8 cellular contexts compared by ENCODE assay signal in the genomic region with DNA sequence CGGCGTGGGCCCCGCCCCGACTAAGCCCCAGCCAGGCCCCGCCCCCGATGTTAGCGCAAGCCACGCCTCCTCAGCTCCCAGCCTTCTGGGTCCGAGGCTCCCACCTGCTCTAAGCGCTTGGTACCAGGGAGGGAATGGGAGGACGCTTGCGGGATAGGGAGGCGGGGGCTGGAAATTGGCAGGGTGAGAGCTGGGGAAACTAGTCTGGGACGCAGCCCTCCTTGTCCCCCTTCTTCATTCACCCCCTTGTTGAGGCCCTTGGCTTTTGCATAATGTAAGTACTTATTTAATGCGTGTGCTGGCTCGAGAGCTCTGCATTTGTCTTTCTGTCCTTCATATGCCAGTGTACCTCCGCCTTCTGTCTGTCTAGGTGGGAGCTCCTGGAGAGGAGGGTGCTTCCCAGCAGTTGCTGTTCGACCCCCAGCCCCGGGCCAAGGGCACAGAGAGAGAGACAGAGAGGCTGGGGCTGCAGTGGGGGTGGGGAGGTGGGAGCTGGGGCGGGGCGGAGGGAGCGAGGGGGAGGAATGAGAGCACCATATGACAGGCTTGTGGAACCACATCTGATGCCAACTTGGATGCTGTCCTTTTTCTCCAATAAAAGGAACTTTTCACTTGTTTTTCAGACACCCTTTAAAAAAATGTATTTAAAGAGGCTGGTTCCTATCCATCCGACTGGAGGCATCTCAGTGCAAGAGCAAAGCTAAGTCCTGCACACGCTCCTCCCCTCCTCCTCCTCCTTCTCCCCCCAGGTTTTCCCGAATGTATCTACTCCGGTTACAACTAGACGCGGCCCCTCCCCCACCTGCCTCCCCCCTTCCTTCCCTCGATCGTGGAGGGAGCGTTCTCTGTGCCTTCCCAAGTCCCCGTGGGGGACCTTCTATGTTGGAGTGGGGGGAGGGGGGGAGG. TPM values are rescaled to one million over a fixed set of nuclear protein-coding genes. Genes with fewer than 3 reads are reported as not detected.
A peak's percentile ranks its signal among the peaks of the same experiment; 100 is the strongest.
DNase-seq lines count a peak whose midpoint lies in the region; ATAC-seq and FAIRE-seq lines count a peak whose summit lies in the region.

No MANE protein-coding gene starts in this region.

- peak overlapping the region; percentile 6 for H2AFZ ChIP-seq in neuron (ENCODE audit: low read depth, low read length)

- peak overlapping the region; percentile 50 for H3K4me3 ChIP-seq in SJCRH30
- peak overlapping the region; percentile 50 for H3K4me3 ChIP-seq in neuron (ENCODE audit: low read length)

- peak; percentile 63 for ATAC-seq in GM21367 (IDR thresholded peaks at IDR 0.05; ENCODE audit: unreplicated experiment)

- H3K27me3 ChIP-seq in SJCRH30 (0 out of 2 replicates have a peak, but pooled peaks cover 6% of the 10 kb centered on the region), neuron (ENCODE audit: insufficient read depth, low read length) (no peaks in the 10 kb centered on the region)

- 0 out of 2 replicates have a peak, but pooled peaks cover 3% of the 10 kb centered on the region for H3K4me1 ChIP-seq in SJCRH30
- peaks cover 20% of the 10 kb centered on the region for H3K4me1 ChIP-seq in neuron (ENCODE audit: insufficient read depth, low read length)

- no peaks in the 10 kb centered on the region for H3K36me3 ChIP-seq in SJCRH30
- no peaks in the 10 kb centered on the region for H3K36me3 ChIP-seq in neuron (ENCODE audit: insufficient read depth, low read length)

- DNase-seq in CD1c-positive myeloid dendritic cell (ENCODE audit: extremely low spot score) (peak; percentile 58), Kasumi-1 (lab: John Stamatoyannopoulos, UW) (peak; percentile 60 to 73), SJCRH30 (peak; percentile 68 to 79), frontal cortex (ENCODE audit: low spot score in 2 of 2) (peak; percentile 44 to 82), stromal cell of bone marrow (ENCODE audit: low read depth) (peak; percentile 62)
- DNase-seq in activated gamma-delta T cell treated with anti-CD3 and anti-CD28 coated beads, Interleukin-2, amount 50 U/mL, for 16 hours (ENCODE audit: low read depth): peak; percentile 48

- H3K27ac ChIP-seq in SJCRH30: no peak overlapping the region

- no peaks in the 10 kb centered on the region for H3K9me3 ChIP-seq in SJCRH30 (replicated peaks)
- H3K9me3 ChIP-seq in neuron (ENCODE audit: low read length): no peaks in the 10 kb centered on the region

- no peak for FAIRE-seq in frontal cortex (lab: Jason Lieb, UNC)

RNA-seq across cellular contexts. Expression of gene MAP1LC3B2, which starts 25.6 kb away (rescaled TPM):
- total RNA-seq in SJCRH30 (2014; rRNA removed; shearing (Covaris generic)): not detected in 2 replicates
- total RNA-seq in frontal cortex: 0.82 TPM
